In genomic region chr4:37573566-37573965, GRCh38 we compare ENCODE assay signal across 39 cellular contexts.
"Had no signal": no experiment of that assay in that cellular context is flagged by ENCODE, and none has a peak within 500 bp of the region (broad histone marks: within the 10 kb centered on the region; RNA-seq: fewer than 3 reads in every experiment).

No MANE protein-coding gene starts in this region.

- H3K27ac Mint-ChIP-seq: activated B cell treated with CpG ODN at 0.5 μM for 24 hours; activated CD4-positive, alpha-beta memory T cell treated with anti-CD3 and anti-CD28 coated beads for 36 hours; activated CD4-positive, alpha-beta T cell treated with anti-CD3 and anti-CD28 coated beads, Interleukin-2, amount 10 ng/mL, durations not matched to agents 24 days and 14 days; activated CD8-positive, alpha-beta T cell treated with anti-CD3 and anti-CD28 coated beads for 36 hours; activated naive CD4-positive, alpha-beta T cell treated with anti-CD3 and anti-CD28 coated beads for 36 hours; activated naive CD4-positive, alpha-beta T cell treated with anti-CD3 and anti-CD28 coated beads, Interleukin-2, amount 50 U/mL, for 72 hours; activated naive CD8-positive, alpha-beta T cell treated with anti-CD3 and anti-CD28 coated beads for 36 hours; activated T-cell treated with anti-CD3 and anti-CD28 coated beads, Interleukin-2, amount 50 U/mL, for 72 hours; activated T-helper 1 cell treated with anti-CD3 and anti-CD28 coated beads, Interleukin-12 subunit alpha, Interleukin-12 subunit beta, Interleukin-2, Interleukin-4 antibody, amounts not matched to agents 30 ng/mL and 10 ng/mL and 1 ng/mL, durations not matched to agents 14 hours and 24 hours and 36 hours; activated T-helper 17 cell treated with anti-CD3 and anti-CD28 coated beads, Interleukin-2, amount 50 U/mL, for 72 hours; brain; T-helper 1 cell treated with Interleukin-12 subunit alpha and Interleukin-12 subunit beta and Interleukin-4 antibody, amounts not matched to agents 30 μg/mL and 1 μg/mL, for 36 hours; T-helper 2 cell treated with Interferon-gamma antibody and Interleukin-4, amounts not matched to agents 5 μg/mL and 100 μg/mL, for 36 hours had no signal

- ATAC-seq: activated CD8-positive, alpha-beta T cell treated with anti-CD3 and anti-CD28 coated beads for 36 hours; activated T-cell treated with anti-CD3 and anti-CD28 coated beads, Interleukin-2, amount 50 U/mL, for 4 hours; activated T-cell treated with anti-CD3 and anti-CD28 coated beads, Interleukin-2, amount 50 U/mL, for 72 hours; activated T-helper 17 cell treated with anti-CD3 and anti-CD28 coated beads, Interleukin-2, amount 50 U/mL, for 72 hours had no signal

- H3K36me3 Mint-ChIP-seq: activated CD4-positive, alpha-beta memory T cell treated with anti-CD3 and anti-CD28 coated beads for 36 hours; brain had no signal

- FAIRE-seq: bronchial epithelial cell, TTC549 had no signal

- H3K27me3 Mint-ChIP-seq: activated CD4-positive, alpha-beta memory T cell treated with anti-CD3 and anti-CD28 coated beads for 36 hours; activated CD8-positive, alpha-beta T cell treated with anti-CD3 and anti-CD28 coated beads for 36 hours; activated naive CD8-positive, alpha-beta T cell treated with anti-CD3 and anti-CD28 coated beads for 36 hours; activated T-helper 17 cell treated with anti-CD3 and anti-CD28 coated beads, Interleukin-2, amount 50 U/mL, for 72 hours had no signal

- H3K4me1 Mint-ChIP-seq: activated CD4-positive, alpha-beta T cell treated with anti-CD3 and anti-CD28 coated beads, Interleukin-2, amount 10 ng/mL, durations not matched to agents 24 days and 14 days; activated naive CD8-positive, alpha-beta T cell treated with anti-CD3 and anti-CD28 coated beads for 36 hours; activated T-helper 17 cell treated with anti-CD3 and anti-CD28 coated beads, Interleukin-2, amount 50 U/mL, for 72 hours; brain; central memory CD8-positive, alpha-beta T cell had no signal

- DNase-seq: activated B cell treated with CpG ODN at 0.5 μM for 24 hours; activated CD4-positive, alpha-beta memory T cell treated with anti-CD3 and anti-CD28 coated beads for 36 hours; activated CD4-positive, alpha-beta T cell treated with anti-CD3 and anti-CD28 coated beads for 4 hours; activated CD4-positive, alpha-beta T cell treated with anti-CD3 and anti-CD28 coated beads, Interleukin-2, amount 50 U/mL, for 1 hour; activated CD4-positive, alpha-beta T cell treated with anti-CD3 and anti-CD28 coated beads, Interleukin-2, amount 50 U/mL, for 4 hours; activated CD4-positive, CD25-positive, alpha-beta regulatory T cell treated with anti-CD3 and anti-CD28 coated beads, Interleukin-2, amount 50 U/mL, for 72 hours; activated CD8-positive, alpha-beta memory T cell treated with anti-CD3 and anti-CD28 coated beads, Interleukin-2, amount 50 U/mL, for 4 hours; activated CD8-positive, alpha-beta T cell treated with anti-CD3 and anti-CD28 coated beads for 36 hours; activated effector memory CD4-positive, alpha-beta T cell treated with anti-CD3 and anti-CD28 coated beads, Interleukin-2, amount 50 U/mL, for 16 hours; activated gamma-delta T cell treated with Interleukin-2 at 50 U/mL for 16 hours; activated naive CD4-positive, alpha-beta T cell; activated naive CD4-positive, alpha-beta T cell treated with anti-CD3 and anti-CD28 coated beads for 36 hours; activated naive CD4-positive, alpha-beta T cell treated with anti-CD3 and anti-CD28 coated beads, Interleukin-2, amount 50 U/mL, for 16 hours; activated naive CD8-positive, alpha-beta T cell treated with anti-CD3 and anti-CD28 coated beads for 36 hours; activated T-cell treated with anti-CD3 and anti-CD28 coated beads for 4 hours; activated T-cell treated with anti-CD3 and anti-CD28 coated beads, Interleukin-2, amount 50 U/mL, for 1 hour; activated T-cell treated with anti-CD3 and anti-CD28 coated beads, Interleukin-2, amount 50 U/mL, for 4 hours; activated T-cell treated with anti-CD3 and anti-CD28 coated beads, Interleukin-2, amount 50 U/mL, for 72 hours; adrenal gland; amygdala; anterior cingulate cortex; caudate nucleus; cerebellar nuclear complex; T-helper 1 cell; T-helper 2 cell; T-helper 9 cell had no signal

- H3K27me3 ChIP-seq: adrenal gland, ascending aorta, cardiac muscle cell had no signal

- H3K4me3 Mint-ChIP-seq: activated B cell treated with CpG ODN at 0.5 μM for 24 hours; activated CD4-positive, alpha-beta memory T cell treated with anti-CD3 and anti-CD28 coated beads for 36 hours; activated CD4-positive, alpha-beta T cell treated with anti-CD3 and anti-CD28 coated beads, Interleukin-2, amount 10 ng/mL, durations not matched to agents 24 days and 14 days; activated CD8-positive, alpha-beta T cell treated with anti-CD3 and anti-CD28 coated beads for 36 hours; activated naive CD4-positive, alpha-beta T cell treated with anti-CD3 and anti-CD28 coated beads for 36 hours; activated naive CD8-positive, alpha-beta T cell treated with anti-CD3 and anti-CD28 coated beads for 36 hours; activated T-cell treated with anti-CD3 and anti-CD28 coated beads, Interleukin-2, amount 50 U/mL, for 4 hours; activated T-cell treated with anti-CD3 and anti-CD28 coated beads, Interleukin-2, amount 50 U/mL, for 72 hours; activated T-helper 1 cell treated with anti-CD3 and anti-CD28 coated beads, Interleukin-12 subunit alpha, Interleukin-12 subunit beta, Interleukin-2, Interleukin-4 antibody, amounts not matched to agents 30 ng/mL and 10 ng/mL and 1 ng/mL, durations not matched to agents 14 hours and 24 hours and 36 hours; activated T-helper 17 cell treated with anti-CD3 and anti-CD28 coated beads, Interleukin-2, amount 50 U/mL, for 72 hours; brain; central memory CD8-positive, alpha-beta T cell; T-helper 1 cell treated with Interleukin-12 subunit alpha and Interleukin-12 subunit beta and Interleukin-4 antibody, amounts not matched to agents 30 μg/mL and 1 μg/mL, for 36 hours; T-helper 2 cell treated with Interferon-gamma antibody and Interleukin-4, amounts not matched to agents 5 μg/mL and 100 μg/mL, for 36 hours had no signal

- H3K27ac ChIP-seq: adrenal gland, ascending aorta, cardiac muscle cell, VCaP had no signal

- H3K9me3 ChIP-seq: adrenal gland had no signal

- H3K4me1 ChIP-seq: adrenal gland, ascending aorta had no signal

- H3K4me3 ChIP-seq: adrenal gland, ascending aorta, cardiac muscle cell had no signal

- H3K36me3 ChIP-seq: adrenal gland, ascending aorta, cardiac muscle cell had no signal
